ENCODE assay signal across 17 cellular contexts in the genomic region with DNA sequence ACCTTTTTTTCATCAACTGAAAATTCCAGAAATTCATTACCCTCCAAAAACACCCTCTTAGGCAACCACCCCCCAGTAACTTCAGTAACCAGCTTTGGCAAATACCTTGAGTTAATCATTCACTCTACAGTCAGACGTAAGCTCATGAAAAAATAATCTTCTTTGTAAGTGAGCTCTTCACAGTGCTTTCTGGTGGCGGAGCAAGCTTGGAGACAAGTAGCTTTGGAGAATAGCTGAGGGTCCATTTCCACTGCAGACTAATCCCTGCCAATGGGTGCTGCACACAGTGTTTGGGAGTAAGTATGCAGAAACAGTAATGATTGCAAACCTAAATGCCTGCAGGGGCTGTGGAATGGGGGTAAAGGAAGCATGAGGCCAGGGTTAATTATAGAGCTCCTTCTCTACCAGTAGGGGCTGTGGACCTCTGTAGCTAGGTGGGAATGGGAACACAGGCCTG. TPM values are rescaled to one million over a fixed set of nuclear protein-coding genes. Genes with fewer than 3 reads are reported as not detected.
A peak's percentile ranks its signal among the peaks of the same experiment; 100 is the strongest.
DNase-seq lines count a peak whose midpoint lies in the region; ATAC-seq and TF ChIP-seq lines count a peak whose summit lies in the region.
"Had no signal": no experiment of that assay in that cellular context is flagged by ENCODE, and none has a peak within 500 bp of the region (broad histone marks: within the 10 kb centered on the region; RNA-seq: fewer than 3 reads in every experiment).

No MANE protein-coding gene starts in this region.

- H4K91ac ChIP-seq in mesenchymal stem cell (ENCODE audit: low read length) = no peak overlapping the region

- intact Hi-C loops in head of caudate nucleus (cut with DNase I) = no loop called here

- peak overlapping the region; percentile 25 for H3K4me3 Mint-ChIP-seq in endodermal cell
- no peak overlapping the region for H3K4me3 Mint-ChIP-seq in stimulated activated naive B cell treated with anti-CD40 and anti-IgM and Interleukin-4, amounts not matched to agents 10 μg/mL and 1 μg/mL and 100 μg/mL, for 72 hours
- H3K4me3 Mint-ChIP-seq: CD8-positive, alpha-beta T cell had no signal

- no peak overlapping the region for H2BK5ac ChIP-seq in mesenchymal stem cell (ENCODE audit: low read depth, low read length, poor library complexity, severe bottlenecking)

- 63 to 80% methylated on average over 1 to 2 of the region's 2 CpGs for WGBS in endodermal cell (ENCODE audit: insufficient coverage in 1 of 2, insufficient read length in 1 of 2), 2 experiments
- 80% methylated on average over 2 of the region's 2 CpGs for WGBS in mesenchymal stem cell

- DNase-seq in Caki2 (ENCODE audit: low read depth) (peak; percentile 74), endodermal cell (peak; percentile 53), mesenchymal stem cell (no peak), head of caudate nucleus (no peak), HUDEP-2 (lab: John Stamatoyannopoulos, UW; ENCODE audit: unreplicated experiment in 76 of 76) (no peak)
- no peak for DNase-seq in stimulated activated naive B cell treated with anti-CD40 and anti-IgM and Interleukin-4, amounts not matched to agents 10 μg/mL and 1 μg/mL and 100 μg/mL, for 72 hours
- DNase-seq: activated effector memory CD4-positive, alpha-beta T cell treated with Interleukin-2 at 50 U/mL for 16 hours; amygdala; CD8-positive, alpha-beta T cell; GDM1; NCI-H2029; RPMI8226; stimulated activated naive CD4-positive, alpha-beta T cell had no signal

- peaks cover 2% of the 10 kb centered on the region for H3K79me1 ChIP-seq in mesenchymal stem cell (replicated peaks; ENCODE audit: low read length, poor library complexity, severe bottlenecking)

- H2BK12ac ChIP-seq in mesenchymal stem cell (ENCODE audit: low read length in 2 of 2) = no peak overlapping the region

- peak overlapping the region; percentile 50 for H3K27ac Mint-ChIP-seq in endodermal cell
- no peak overlapping the region for H3K27ac Mint-ChIP-seq in stimulated activated naive B cell treated with anti-CD40 and anti-IgM and Interleukin-4, amounts not matched to agents 10 μg/mL and 1 μg/mL and 100 μg/mL, for 72 hours
- H3K27ac Mint-ChIP-seq: CD8-positive, alpha-beta T cell had no signal

- H4K8ac ChIP-seq in mesenchymal stem cell (ENCODE audit: low read length) = no peak overlapping the region

- no peak overlapping the region for H2BK15ac ChIP-seq in mesenchymal stem cell (ENCODE audit: low read depth, poor library complexity, severe bottlenecking)

- no peak overlapping the region for H2BK120ac ChIP-seq in mesenchymal stem cell (ENCODE audit: low read depth, low read length)

- no peak overlapping the region for H3K23ac ChIP-seq in mesenchymal stem cell (ENCODE audit: low read length in 2 of 2)

- no peak overlapping the region for H2AFZ ChIP-seq in mesenchymal stem cell (ENCODE audit: low read depth, low read length)
- H2AFZ ChIP-seq: parathyroid adenoma had no signal

- no peaks in the 10 kb centered on the region for H3K36me3 ChIP-seq in endodermal cell (ENCODE audit: control insufficient read depth, insufficient read depth, low read length)
- H3K36me3 ChIP-seq in mesenchymal stem cell (ENCODE audit: control insufficient read depth in 1 of 2, insufficient read depth in 2 of 2, low read depth in 1 of 2, low read length in 2 of 2) = peaks cover 6 to 52% of the 10 kb centered on the region in 2 experiments

- H3K4me1 Mint-ChIP-seq in endodermal cell = peaks cover 10% of the 10 kb centered on the region
- peaks cover under 1 to 10% of the 10 kb centered on the region in 2 donors for H3K4me1 Mint-ChIP-seq in stimulated activated naive B cell treated with anti-CD40 and anti-IgM and Interleukin-4, amounts not matched to agents 10 μg/mL and 1 μg/mL and 100 μg/mL, for 72 hours

- H3K9me3 ChIP-seq in endodermal cell (ENCODE audit: control insufficient read depth, low read length) (no peaks in the 10 kb centered on the region), mesenchymal stem cell (ENCODE audit: control insufficient read depth, low read length) (no peaks in the 10 kb centered on the region)

- H3K4me3 ChIP-seq in endodermal cell (ENCODE audit: low read length) = no peak overlapping the region
- H3K4me3 ChIP-seq in mesenchymal stem cell (ENCODE audit: insufficient read depth in 1 of 2, low read depth in 1 of 2, low read length in 2 of 2) = no peak overlapping the region

- H3K4me2 ChIP-seq in mesenchymal stem cell (ENCODE audit: low read length, poor library complexity, severe bottlenecking) = peak overlapping the region; percentile 55

- H3K4ac ChIP-seq in mesenchymal stem cell (ENCODE audit: low read depth in 1 of 2, low read length in 2 of 2) = no peak overlapping the region

- H3K27me3 ChIP-seq in endodermal cell (ENCODE audit: control insufficient read depth, insufficient read depth, low read length, poor library complexity, severe bottlenecking) (no peaks in the 10 kb centered on the region), mesenchymal stem cell (ENCODE audit: control insufficient read depth in 1 of 2, insufficient read depth in 1 of 2, low read length in 2 of 2) (no peaks in the 10 kb centered on the region)

- H2AK5ac ChIP-seq in mesenchymal stem cell (ENCODE audit: low read length, severe bottlenecking) = no peak overlapping the region

- H3K9ac ChIP-seq in endodermal cell (ENCODE audit: extremely low read depth, low read length, poor library complexity, severe bottlenecking) = no peak overlapping the region
- H3K9ac ChIP-seq in mesenchymal stem cell (ENCODE audit: low read length) = no peak overlapping the region
- H3K9ac ChIP-seq: parathyroid adenoma had no signal

- H3K14ac ChIP-seq in mesenchymal stem cell (ENCODE audit: low read length in 2 of 2) = no peak overlapping the region

- peak; percentile 71 for ATAC-seq in HG03354 (IDR thresholded peaks at IDR 0.05; ENCODE audit: poor library complexity, severe bottlenecking, unreplicated experiment)
- ATAC-seq in stimulated activated naive B cell treated with anti-CD40 and anti-IgM and Interleukin-4, amounts not matched to agents 10 μg/mL and 1 μg/mL and 100 μg/mL, for 72 hours (replicated peaks) = no peak
- no peak for ATAC-seq in GM19351 (IDR thresholded peaks at IDR 0.05; ENCODE audit: unreplicated experiment)
- ATAC-seq: CD8-positive, alpha-beta T cell had no signal

- H3K4me1 ChIP-seq in endodermal cell (ENCODE audit: control insufficient read depth, insufficient read depth, low read length) = peaks cover 2% of the 10 kb centered on the region
- peaks cover 7% of the 10 kb centered on the region for H3K4me1 ChIP-seq in mesenchymal stem cell (ENCODE audit: control insufficient read depth, insufficient read depth, low read depth, low read length)
- H3K4me1 ChIP-seq: parathyroid adenoma had no signal

- H3K27me3 Mint-ChIP-seq in endodermal cell (ENCODE audit: insufficient read depth) = no peaks in the 10 kb centered on the region
- H3K27me3 Mint-ChIP-seq in stimulated activated naive B cell treated with anti-CD40 and anti-IgM and Interleukin-4, amounts not matched to agents 10 μg/mL and 1 μg/mL and 100 μg/mL, for 72 hours = no peaks in the 10 kb centered on the region

- H3K9me3 Mint-ChIP-seq in endodermal cell = peaks cover 3% of the 10 kb centered on the region
- H3K9me3 Mint-ChIP-seq in stimulated activated naive B cell treated with anti-CD40 and anti-IgM and Interleukin-4, amounts not matched to agents 10 μg/mL and 1 μg/mL and 100 μg/mL, for 72 hours = no peaks in the 10 kb centered on the region
- H3K9me3 Mint-ChIP-seq: CD8-positive, alpha-beta T cell had no signal

- H3K18ac ChIP-seq in mesenchymal stem cell (ENCODE audit: low read depth in 1 of 2, low read length in 2 of 2) = no peak overlapping the region

- in situ Hi-C loops in Caki2 (cut with HindIII; ENCODE audit: low pct_unique_long_range_greater_than_20kb, low sequenced_read_pairs) = no loop called here

- H3K36me3 Mint-ChIP-seq in endodermal cell (ENCODE audit: low read depth) = no peaks in the 10 kb centered on the region
- peaks cover 6 to 21% of the 10 kb centered on the region in 2 donors for H3K36me3 Mint-ChIP-seq in stimulated activated naive B cell treated with anti-CD40 and anti-IgM and Interleukin-4, amounts not matched to agents 10 μg/mL and 1 μg/mL and 100 μg/mL, for 72 hours

- TF ChIP-seq CTCF in endodermal cell (conservative IDR thresholded peaks at IDR 0.05) = peak; percentile 67

- no peak overlapping the region for H3K27ac ChIP-seq in endodermal cell (ENCODE audit: low read depth, low read length)
- H3K27ac ChIP-seq in mesenchymal stem cell (ENCODE audit: low read length, poor library complexity, severe bottlenecking) = peak overlapping the region; percentile 94
- H3K27ac ChIP-seq: parathyroid adenoma, VCaP had no signal

RNA-seq across cellular contexts. Expression of a gene that starts 56.8 kb away (rescaled TPM):
- total RNA-seq in Caki2 (2014; rRNA removed; shearing (Covaris generic); ENCODE audit: low replicate concordance) = 5.5 and 6.6 TPM in 2 replicates
- total RNA-seq in endodermal cell = 10 to 100 TPM; 13.0 to 16.4 TPM
- polyA plus RNA-seq in endodermal cell (2013, experiment 1 of 2) = 21.8 TPM
- polyA plus RNA-seq in endodermal cell (2013, experiment 2 of 2) = 20.2 TPM
- polyA plus RNA-seq in mesenchymal stem cell (2013, experiment 1 of 2) = 11.7 TPM
- 11.6 TPM for polyA plus RNA-seq in mesenchymal stem cell (2013, experiment 2 of 2)

Comparison
In these comparisons a context has a peak if more than half of its experiments do, and no peak if none do; other contexts are left out.
1. DNase-seq: peak in Caki2 (single experiment) and endodermal cell (single experiment); none in mesenchymal stem cell (single experiment), stimulated activated naive B cell treated with anti-CD40 and anti-IgM and Interleukin-4, amounts not matched to agents 10 μg/mL and 1 μg/mL and 100 μg/mL, for 72 hours (single experiment), head of caudate nucleus (0 of 42) and HUDEP-2 (0 of 76).